11 cellular contexts compared by ENCODE assay signal in the genomic region with DNA sequence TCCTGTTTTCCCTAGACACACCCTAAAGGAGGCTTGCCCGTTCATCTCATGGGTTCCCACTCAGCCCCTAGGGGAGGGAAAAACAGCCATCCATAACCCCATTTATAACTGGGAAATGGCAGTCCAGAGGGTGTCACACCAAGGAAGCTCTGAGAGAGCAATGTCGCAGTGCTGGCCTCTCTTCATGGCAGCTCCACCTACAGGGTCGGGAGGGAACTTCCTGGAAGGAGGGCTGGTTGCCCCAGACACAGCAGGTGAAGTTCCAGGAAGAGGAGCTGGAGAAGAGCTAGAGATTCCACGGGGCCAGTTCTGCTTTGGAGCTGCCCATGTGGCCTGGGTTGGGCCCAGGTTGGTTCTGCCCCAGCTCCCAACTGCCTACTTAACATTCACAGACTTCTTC. TPM values are rescaled to one million over a fixed set of nuclear protein-coding genes. Genes with fewer than 3 reads are reported as not detected.
DNase-seq lines count a peak whose midpoint lies in the region; ATAC-seq, FAIRE-seq and TF ChIP-seq lines count a peak whose summit lies in the region.
"Had no signal": no experiment of that assay in that cellular context is flagged by ENCODE, and none has a peak within 500 bp of the region (broad histone marks: within the 10 kb centered on the region; RNA-seq: fewer than 3 reads in every experiment).

No MANE protein-coding gene starts in this region.

- no peak overlapping the region for H3K4me2 ChIP-seq in H9 (ENCODE audit: insufficient read depth, insufficient read length, low read length)
- no peak overlapping the region for H3K4me2 ChIP-seq in SK-N-SH
- no peak overlapping the region for H3K4me2 ChIP-seq in keratinocyte (ENCODE audit: control insufficient read depth, extremely low read depth, insufficient read depth, low read depth, low read length)

- H3K9ac ChIP-seq in H9 (ENCODE audit: extremely low read depth, insufficient read length, low read length) (no peak overlapping the region), SK-N-SH (no peak overlapping the region), keratinocyte (ENCODE audit: control insufficient read depth, extremely low read depth, insufficient read depth, low read length) (no peak overlapping the region)

- TF ChIP-seq CTCF in C4-2B (conservative IDR thresholded peaks at IDR 0.05) (peak; percentile 47), H9 (conservative IDR thresholded peaks at IDR 0.05) (peak; percentile 77), SK-N-SH (IDR thresholded peaks at IDR 0.05) (peak; percentile 32), keratinocyte (optimal IDR thresholded peaks at IDR 0.05 in 1 of 3, IDR thresholded peaks at IDR 0.05 in 1 of 3, conservative IDR thresholded peaks at IDR 0.05 in 1 of 3; ENCODE audit: extremely low read depth in 1 of 3, insufficient read depth in 2 of 3, low read length in 3 of 3) (peak; percentile 46 to 61 (median 49))

- POLR2A ChIA-PET in SK-N-SH (lab: Yijun Ruan, JAX), result no interaction called here

- H3K36me3 Mint-ChIP-seq in H9 (ENCODE audit: insufficient read depth in 1 of 3, low read depth in 3 of 3), result peaks cover 0 to 7% (median 2%) of the 10 kb centered on the region in 3 experiments; a peak in 3 of 7 replicates
- H3K36me3 Mint-ChIP-seq: activated CD4-positive, alpha-beta memory T cell treated with anti-CD3 and anti-CD28 coated beads for 36 hours had no signal

- H2BK120ac ChIP-seq in H9 (ENCODE audit: low read depth, low read length, poor library complexity, severe bottlenecking), result no peak overlapping the region

- peak; percentile 76 for DNase-seq in H9
- peak; percentile 54 for DNase-seq in SK-N-SH
- no peak for DNase-seq in keratinocyte (ENCODE audit: low read depth, low spot score)
- no peak for DNase-seq in T-helper 1 cell
- DNase-seq: activated CD4-positive, alpha-beta memory T cell treated with anti-CD3 and anti-CD28 coated beads for 36 hours; NCI-H2081 had no signal

- H3K79me2 ChIP-seq in H9 (ENCODE audit: insufficient read depth, low read length) (no peaks in the 10 kb centered on the region), SK-N-SH (ENCODE audit: insufficient read depth) (no peaks in the 10 kb centered on the region), keratinocyte (ENCODE audit: control insufficient read depth, insufficient read depth, low read length) (no peaks in the 10 kb centered on the region)

- peaks cover 5 to 8% of the 10 kb centered on the region in 2 experiments; a peak in 4 of 5 replicates for H3K9me3 Mint-ChIP-seq in H9

- H3K79me1 ChIP-seq in H9 (ENCODE audit: insufficient read depth, low read depth, low read length, poor library complexity, severe bottlenecking), result no peaks in the 10 kb centered on the region

- no peak overlapping the region for H2BK20ac ChIP-seq in H9 (ENCODE audit: low read depth, low read length, poor library complexity, severe bottlenecking)

- no peak overlapping the region for H3K27ac Mint-ChIP-seq in H9
- H3K27ac Mint-ChIP-seq: activated CD4-positive, alpha-beta memory T cell treated with anti-CD3 and anti-CD28 coated beads for 36 hours had no signal

- H3K9me3 ChIP-seq in H9 (ENCODE audit: control insufficient read depth, low read depth, low read length), result no peaks in the 10 kb centered on the region
- H3K9me3 ChIP-seq in SK-N-SH, result no peaks in the 10 kb centered on the region
- no peaks in the 10 kb centered on the region for H3K9me3 ChIP-seq in keratinocyte (ENCODE audit: control insufficient read depth, low read depth, low read length)

- no peak overlapping the region for H3K23ac ChIP-seq in H9 (ENCODE audit: insufficient read length, low read depth, low read length)

- no peak for TF ChIP-seq EP300 in SK-N-SH (IDR thresholded peaks at IDR 0.05; ENCODE audit: borderline replicate concordance in 1 of 2, low read depth in 1 of 2, low read length in 1 of 2)

- H3K27ac ChIP-seq in C4-2B (no peak overlapping the region), H9 (ENCODE audit: insufficient read length, low read depth, low read length) (no peak overlapping the region), SK-N-SH (ENCODE audit: low read depth in 2 of 2, low read length in 1 of 2) (no peak overlapping the region), keratinocyte (ENCODE audit: control insufficient read depth, insufficient read depth, low read length) (no peak overlapping the region)
- H3K27ac ChIP-seq: tibial nerve had no signal

- H3K14ac ChIP-seq in H9 (ENCODE audit: insufficient read depth, low read length), result no peak overlapping the region

- no peaks in the 10 kb centered on the region for H3K9me2 ChIP-seq in SK-N-SH

- H3K9me1 ChIP-seq in keratinocyte (ENCODE audit: control insufficient read depth, extremely low read depth, insufficient read depth, low read length), result no peaks in the 10 kb centered on the region

- H3K4ac ChIP-seq in H9 (ENCODE audit: low read depth, low read length), result no peak overlapping the region

- CTCF ChIA-PET in SK-N-SH (lab: Yijun Ruan, JAX), result interaction anchor here (0.8 to 15.9 kb wide), 10 partner anchors 9 to 173 kb away, joined by 3 to 230 read pairs (median 7); partner anchors contain the start of gene LINGO1

- no peaks in the 10 kb centered on the region for H3F3A ChIP-seq in SK-N-SH (replicated peaks; ENCODE audit: insufficient read depth)

- H3K4me1 ChIP-seq in H9 (ENCODE audit: insufficient read depth, low read length) (no peaks in the 10 kb centered on the region), SK-N-SH (ENCODE audit: control insufficient read depth in 1 of 2, insufficient read depth in 2 of 2, low read depth in 1 of 2, low read length in 1 of 2) (no peaks in the 10 kb centered on the region), keratinocyte (ENCODE audit: control insufficient read depth, extremely low read depth, insufficient read depth, low read length) (no peaks in the 10 kb centered on the region)
- H3K4me1 ChIP-seq: tibial nerve had no signal

- H2BK12ac ChIP-seq in H9 (ENCODE audit: insufficient read length, low read depth, low read length), result no peak overlapping the region

- H4K91ac ChIP-seq in H9 (ENCODE audit: insufficient read length, low read depth, low read length), result no peak overlapping the region

- no peak overlapping the region for H2AFZ ChIP-seq in H9 (ENCODE audit: low read length)
- H2AFZ ChIP-seq in SK-N-SH (ENCODE audit: low read depth), result no peak overlapping the region
- H2AFZ ChIP-seq in keratinocyte (ENCODE audit: control insufficient read depth, low read length), result no peak overlapping the region

- H2BK15ac ChIP-seq in H9 (ENCODE audit: low read depth, low read length), result no peak overlapping the region

- no peak overlapping the region for H3T11ph ChIP-seq in H9 (ENCODE audit: low read length)

- H3K18ac ChIP-seq in H9 (ENCODE audit: insufficient read length, low read depth, low read length), result no peak overlapping the region

- no peak overlapping the region for H4K5ac ChIP-seq in H9 (ENCODE audit: insufficient read length, low read depth, low read length)

- H3K4me1 Mint-ChIP-seq in H9, result peaks cover 12 to 23% of the 10 kb centered on the region in 2 experiments

- WGBS in H9 (ENCODE audit: extremely low coverage, insufficient read length, low lambda C conversion rate), result no CpG with 5 or more reads among the region's 4 CpGs
- WGBS in SK-N-SH (ENCODE audit: low lambda C conversion rate), result 28% methylated on average over 4 of the region's 4 CpGs

- H3K27me3 ChIP-seq in H9 (ENCODE audit: insufficient read depth, low read length) (no peaks in the 10 kb centered on the region), SK-N-SH (ENCODE audit: insufficient read depth) (peaks cover 45% of the 10 kb centered on the region; the same call in 1 of the 2 replicates), keratinocyte (ENCODE audit: control insufficient read depth, extremely low read depth, insufficient read depth, low read length) (peaks cover 43% of the 10 kb centered on the region)

- H4K8ac ChIP-seq in H9 (replicated peaks; ENCODE audit: insufficient read length, low read depth, low read length), result no peak overlapping the region

- no peak overlapping the region for H2AK5ac ChIP-seq in H9 (ENCODE audit: insufficient read length, low read length)

- H3K4me3 Mint-ChIP-seq in H9, result no peak overlapping the region
- H3K4me3 Mint-ChIP-seq: activated CD4-positive, alpha-beta memory T cell treated with anti-CD3 and anti-CD28 coated beads for 36 hours had no signal

- dilution Hi-C loops in keratinocyte (cut with MboI; ENCODE audit: extremely low pct_ligation_motif_present, low sequenced_read_pairs), result no loop called here

- no peak for FAIRE-seq in keratinocyte (lab: Jason Lieb, UNC)

- H3K23me2 ChIP-seq in H9 (ENCODE audit: insufficient read length, low read depth, low read length, poor library complexity, severe bottlenecking), result no peaks in the 10 kb centered on the region

- 0 out of 2 replicates have a peak, but pooled peaks have one; percentile 11 for TF ChIP-seq RAD21 in SK-N-SH (IDR thresholded peaks at IDR 0.05; ENCODE audit: low read length)

- H3K56ac ChIP-seq in H9 (ENCODE audit: insufficient read length, low read depth, low read length), result no peak overlapping the region

- H3K4me3 ChIP-seq in SK-N-SH (ENCODE audit: low read depth in 2 of 2, low read length in 1 of 2), result no peak overlapping the region
- no peak overlapping the region for H3K4me3 ChIP-seq in keratinocyte (ENCODE audit: control insufficient read depth in 2 of 3, extremely low read depth in 1 of 3, insufficient read depth in 2 of 3, low read depth in 1 of 3, low read length in 3 of 3)
- H3K4me3 ChIP-seq: tibial nerve had no signal

- no peak overlapping the region for H2BK5ac ChIP-seq in H9 (ENCODE audit: insufficient read length, low read length)

- ATAC-seq in HG02623 (IDR thresholded peaks at IDR 0.05; ENCODE audit: unreplicated experiment) (no peak), HG02938 (IDR thresholded peaks at IDR 0.05; ENCODE audit: unreplicated experiment) (no peak), HG02973 (IDR thresholded peaks at IDR 0.05; ENCODE audit: unreplicated experiment) (no peak)

- peaks cover 22% of the 10 kb centered on the region for H3K27me3 Mint-ChIP-seq in H9 (ENCODE audit: low read depth)

- H4K20me1 ChIP-seq in H9 (ENCODE audit: control insufficient read depth, insufficient read depth, insufficient read length) (no peaks in the 10 kb centered on the region), SK-N-SH (ENCODE audit: insufficient read depth) (no peaks in the 10 kb centered on the region), keratinocyte (ENCODE audit: control insufficient read depth, extremely low read depth, insufficient read depth, low read length) (no peaks in the 10 kb centered on the region)

- H3K36me3 ChIP-seq in SK-N-SH (replicated peaks in 1 of 2; ENCODE audit: control insufficient read depth in 1 of 2, insufficient read depth in 2 of 2, low read length in 1 of 2) (no peaks in the 10 kb centered on the region), keratinocyte (ENCODE audit: control insufficient read depth in 2 of 2, extremely low read depth in 1 of 2, insufficient read depth in 2 of 2, low read length in 2 of 2) (no peaks in the 10 kb centered on the region)
- H3K36me3 ChIP-seq: tibial nerve had no signal

RNA-seq across cellular contexts. Expression of gene LINGO1, which starts 22.3 kb away (rescaled TPM):
- 41.6 and 42.6 TPM in 2 replicates for total RNA-seq in H9 (2021)
- polyA plus RNA-seq in SK-N-SH (2012; rRNA removed) (0.29 and 0.56 TPM in 2 replicates), keratinocyte (0.06 TPM in 1 of 3 replicates, not detected in the others)
- 0.27 and 0.59 TPM in 2 replicates for polyA plus RNA-seq in SK-N-SH (2012; cell fraction: cytosol; rRNA removed)
- 0.13 and 0.39 TPM in 2 replicates for polyA plus RNA-seq in SK-N-SH (2012; cell fraction: nucleus; rRNA removed)
- polyA plus RNA-seq in keratinocyte (2011; ENCODE audit: low read depth), result not detected
- polyA plus RNA-seq in keratinocyte (2011; cell fraction: cytosol; rRNA removed), result 0.13 TPM in 1 of 2 replicates, not detected in the other
- polyA plus RNA-seq in keratinocyte (2011; cell fraction: nucleus; rRNA removed), result 0.31 TPM in 1 of 2 replicates, not detected in the other
- polyA plus RNA-seq in keratinocyte (2012; ENCODE audit: low replicate concordance), result 0.07 TPM in 1 of 2 replicates, not detected in the other
- not detected in 3 replicates for polyA minus RNA-seq in keratinocyte
- polyA minus RNA-seq in keratinocyte (2011; cell fraction: cytosol; rRNA and poly(A)+ RNA removed), result not detected
- not detected in 2 replicates for polyA minus RNA-seq in keratinocyte (2011; cell fraction: nucleus; rRNA and poly(A)+ RNA removed)
- total RNA-seq: activated CD4-positive, alpha-beta memory T cell treated with anti-CD3 and anti-CD28 coated beads for 36 hours had no signal

Comparison
In these comparisons a context has a peak if more than half of its experiments do, and no peak if none do; other contexts are left out.
1. DNase-seq: peak in H9 (single experiment) and SK-N-SH (single experiment); none in keratinocyte (single experiment) and T-helper 1 cell (0 of 5).
2. Peak in every context shown above with its lines, with median percentiles within 50 percentile points of each other: CTCF ChIP-seq.